Comparison of ENCODE assay signal across 1 cellular context in the genomic region with DNA sequence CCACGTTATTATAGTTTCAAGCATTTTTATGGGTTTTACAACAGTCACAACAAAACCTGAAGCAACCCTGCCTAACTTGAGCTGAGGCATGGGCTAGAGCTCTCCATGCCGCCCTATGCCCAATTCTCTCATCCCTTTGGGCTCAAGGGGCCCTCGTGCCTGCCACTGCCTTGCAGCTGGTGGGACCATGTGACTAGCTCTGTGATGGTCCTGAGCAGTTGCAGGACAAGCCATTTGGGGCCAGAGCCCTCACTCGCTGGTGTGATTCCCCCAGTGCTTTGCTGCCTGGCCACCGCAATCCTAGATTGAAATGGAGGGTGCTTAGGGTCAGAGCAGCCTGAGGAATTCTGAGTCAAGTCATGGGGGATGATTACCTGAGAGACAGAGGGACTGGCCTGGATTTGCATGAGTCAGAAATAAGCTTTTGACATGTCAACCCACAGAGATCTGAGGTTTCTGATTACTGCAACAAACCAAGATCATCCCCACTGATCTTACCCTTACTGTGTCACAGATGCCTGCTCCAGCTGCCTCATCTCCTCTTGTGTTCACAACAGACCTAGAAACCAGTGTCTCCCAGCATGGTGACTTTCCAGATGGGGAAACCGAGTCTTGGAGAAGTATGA.
TF ChIP-seq lines count a peak whose summit lies in the region.

No MANE protein-coding gene starts in this region.

TF ChIP-seq in HCT116, 20 proteins besides CTCF, POLR2A, EP300 and RAD21 (continued from another document):
- TF ChIP-seq REST (IDR thresholded peaks at IDR 0.05; ENCODE audit: low read depth), result no peak
- no peak for TF ChIP-seq YY1 (IDR thresholded peaks at IDR 0.05; ENCODE audit: extremely low read depth, insufficient replicate concordance, low read depth, low read length)
- TF ChIP-seq EZH2 (IDR thresholded peaks at IDR 0.05), result no peak
- no peak for TF ChIP-seq FOSL1 (IDR thresholded peaks at IDR 0.05; ENCODE audit: low read depth)
- TF ChIP-seq CBX3 (IDR thresholded peaks at IDR 0.05; ENCODE audit: low read depth), result no peak
- no peak for TF ChIP-seq CEBPB (IDR thresholded peaks at IDR 0.05; ENCODE audit: low read depth)
- TF ChIP-seq JUND (IDR thresholded peaks at IDR 0.05), result no peak
- no peak for TF ChIP-seq ZBTB33 (IDR thresholded peaks at IDR 0.05; ENCODE audit: extremely low read depth, insufficient replicate concordance, low read length)
- TF ChIP-seq POLR2AphosphoS5 (IDR thresholded peaks at IDR 0.05; ENCODE audit: low read depth, low read length), result no peak
- TF ChIP-seq ZNF274 (IDR thresholded peaks at IDR 0.05; ENCODE audit: low read depth, low read length), result no peak
